ENCODE assay signal across 21 cellular contexts in genomic region chr20:57135875-57136274, GRCh38.
"Had no signal": no experiment of that assay in that cellular context is flagged by ENCODE, and none has a peak within 500 bp of the region (broad histone marks: within the 10 kb centered on the region; RNA-seq: fewer than 3 reads in every experiment).

No MANE protein-coding gene starts in this region.

- ATAC-seq: foreskin keratinocyte; left ventricle myocardium superior; mucosa of descending colon; naive thymus-derived CD4-positive, alpha-beta T cell; stimulated activated naive B cell treated with anti-CD40 and anti-IgM and Interleukin-4, amounts not matched to agents 10 μg/mL and 1 μg/mL and 100 μg/mL, for 72 hours had no signal

- H3K4me3 ChIP-seq: mucosa of descending colon, tibial nerve, vagina had no signal

- H3K9me3 ChIP-seq: mucosa of descending colon, neutrophil, tibial nerve, vagina had no signal

- FAIRE-seq: kidney had no signal

- H3K27me3 ChIP-seq: brain microvascular endothelial cell, tibial nerve, vagina had no signal

- H3K4me1 ChIP-seq: foreskin keratinocyte, parathyroid adenoma, tibial nerve, vagina had no signal

- H3K36me3 ChIP-seq: brain microvascular endothelial cell, neutrophil, tibial nerve, vagina had no signal

- H3K79me2 ChIP-seq: parathyroid adenoma had no signal

- DNase-seq: activated CD4-positive, alpha-beta T cell treated with anti-CD3 and anti-CD28 coated beads, Interleukin-2, amount 50 U/mL, for 1 hour; activated CD8-positive, alpha-beta memory T cell treated with anti-CD3 and anti-CD28 coated beads for 24 hours; activated gamma-delta T cell treated with Interleukin-2 at 50 U/mL for 16 hours; activated naive CD8-positive, alpha-beta T cell treated with anti-CD3 and anti-CD28 coated beads, Interleukin-2, amount 10 ng/mL, durations not matched to agents 7 days and 5 days; anterior cingulate cortex; brain microvascular endothelial cell; effector CD8-positive, alpha-beta T cell; foreskin keratinocyte; glutamatergic neuron; hypothalamus; kidney; left ventricle myocardium superior; mucosa of descending colon; naive thymus-derived CD4-positive, alpha-beta T cell; retina; stimulated activated CD4-positive, alpha-beta T cell treated with anti-CD3 and anti-CD28 coated beads, Interleukin-2, amount 100 ng/mL, for 48 hours; stimulated activated naive B cell treated with anti-CD40 and anti-IgM and Interleukin-4, amounts not matched to agents 10 μg/mL and 1 μg/mL and 100 μg/mL, for 72 hours had no signal

- H3K9ac ChIP-seq: parathyroid adenoma had no signal

- H3K27ac ChIP-seq: brain microvascular endothelial cell, foreskin keratinocyte, neutrophil, parathyroid adenoma, tibial nerve, vagina had no signal

- H2AFZ ChIP-seq: parathyroid adenoma had no signal
